1 cellular context compared by ENCODE assay signal in genomic region chr10:59872892-59873463, GRCh38.
TF ChIP-seq lines count a peak whose summit lies in the region.

No MANE protein-coding gene starts in this region.

TF ChIP-seq in GM23338, 12 proteins besides CTCF, POLR2A, EP300 and RAD21 (continued from another document):
- TF ChIP-seq ZNF462 (CRISPR knock-in tag; IDR thresholded peaks at IDR 0.05), result no peak
- TF ChIP-seq JUNB (IDR thresholded peaks at IDR 0.05; ENCODE audit: unreplicated experiment), result no peak
- TF ChIP-seq NANOG (IDR thresholded peaks at IDR 0.05; ENCODE audit: borderline replicate concordance), result no peak
- TF ChIP-seq ZNF331 (CRISPR knock-in tag; IDR thresholded peaks at IDR 0.05; ENCODE audit: low read depth), result no peak
- TF ChIP-seq ETS1 (IDR thresholded peaks at IDR 0.05), result no peak
